11 cellular contexts compared by ENCODE assay signal in genomic region chrX:21947671-21948070, GRCh38. TPM values are rescaled to one million over a fixed set of nuclear protein-coding genes. Genes with fewer than 3 reads are reported as not detected.
DNase-seq lines count a peak whose midpoint lies in the region; TF ChIP-seq lines count a peak whose summit lies in the region.
"Had no signal": no experiment of that assay in that cellular context is flagged by ENCODE, and none has a peak within 500 bp of the region (broad histone marks: within the 10 kb centered on the region; RNA-seq: fewer than 3 reads in every experiment).

No MANE protein-coding gene starts in this region.

- H3K9ac ChIP-seq in Loucy (ENCODE audit: low read depth, low read length, poor library complexity, severe bottlenecking), result no peak overlapping the region

- H3K79me2 ChIP-seq in Loucy (ENCODE audit: insufficient read depth, low read length) (peaks cover 86% of the 10 kb centered on the region), osteoblast (ENCODE audit: insufficient read depth, low read length) (peaks cover 85% of the 10 kb centered on the region)

- POLR2A ChIA-PET in CD8-positive, alpha-beta memory T cell (lab: Charles Lee), result no interaction called here

- no peaks in the 10 kb centered on the region for H3K9me2 ChIP-seq in Loucy (replicated peaks; ENCODE audit: low read depth, low read length)

- no peak for DNase-seq in CD8-positive, alpha-beta memory T cell
- DNase-seq in epithelial cell of prostate (ENCODE audit: low read depth, low spot score) (no peak), osteoblast (ENCODE audit: insufficient read length, low spot score, missing footprints) (no peak), T-helper 9 cell (no peak), RPMI8226 (no peak)
- DNase-seq in activated naive CD4-positive, alpha-beta T cell treated with anti-CD3 and anti-CD28 coated beads, Interleukin-2, amount 10 ng/mL, durations not matched to agents 7 days and 5 days, result no peak
- DNase-seq: activated CD4-positive, alpha-beta T cell treated with anti-CD3 and anti-CD28 coated beads for 1 hour; activated effector memory CD4-positive, alpha-beta T cell treated with Interleukin-2 at 50 U/mL for 16 hours; GF-D8; MV-4-11 had no signal

- H3K27me3 ChIP-seq in CD8-positive, alpha-beta memory T cell (ENCODE audit: insufficient read depth, low read length, poor library complexity, severe bottlenecking), result no peaks in the 10 kb centered on the region
- H3K27me3 ChIP-seq in Loucy (ENCODE audit: insufficient read depth, low read length, poor library complexity, severe bottlenecking), result no peaks in the 10 kb centered on the region
- no peaks in the 10 kb centered on the region for H3K27me3 ChIP-seq in osteoblast (ENCODE audit: insufficient read depth, low read length)

- peaks cover 21% of the 10 kb centered on the region for H3K4me1 ChIP-seq in CD8-positive, alpha-beta memory T cell (ENCODE audit: insufficient read depth, low read length)
- H3K4me1 ChIP-seq in Loucy (ENCODE audit: insufficient read depth, low read length, poor library complexity, severe bottlenecking) (peaks cover 29% of the 10 kb centered on the region), osteoblast (ENCODE audit: insufficient read depth, low read length) (peaks cover 37% of the 10 kb centered on the region)

- H3K4me3 Mint-ChIP-seq in CD8-positive, alpha-beta memory T cell, result peak overlapping the region in 2 of 7 donors; percentile 18 to 64
- H3K4me3 Mint-ChIP-seq in activated naive CD4-positive, alpha-beta T cell treated with anti-CD3 and anti-CD28 coated beads, Interleukin-2, amount 10 ng/mL, durations not matched to agents 7 days and 5 days, result no peak overlapping the region

- H3K9me3 ChIP-seq in CD8-positive, alpha-beta memory T cell (ENCODE audit: low read length), result no peaks in the 10 kb centered on the region
- H3K9me3 ChIP-seq in Loucy (ENCODE audit: insufficient read depth, low read depth, low read length) (no peaks in the 10 kb centered on the region), osteoblast (ENCODE audit: low read depth, low read length) (no peaks in the 10 kb centered on the region)

- H3K36me3 ChIP-seq in CD8-positive, alpha-beta memory T cell (ENCODE audit: insufficient read depth, low read length), result no peaks in the 10 kb centered on the region
- H3K36me3 ChIP-seq in Loucy (ENCODE audit: insufficient read depth, low read length) (no peaks in the 10 kb centered on the region), osteoblast (ENCODE audit: insufficient read depth, low read length) (no peaks in the 10 kb centered on the region)

- H3K36me3 Mint-ChIP-seq in CD8-positive, alpha-beta memory T cell, result no peaks in the 10 kb centered on the region
- H3K36me3 Mint-ChIP-seq in activated naive CD4-positive, alpha-beta T cell treated with anti-CD3 and anti-CD28 coated beads, Interleukin-2, amount 10 ng/mL, durations not matched to agents 7 days and 5 days, result peaks cover 12% of the 10 kb centered on the region

- H3K4me3 ChIP-seq in CD8-positive, alpha-beta memory T cell (ENCODE audit: low read length), result no peak overlapping the region
- no peak overlapping the region for H3K4me3 ChIP-seq in Loucy (ENCODE audit: low read length, poor library complexity, severe bottlenecking)
- no peak overlapping the region for H3K4me3 ChIP-seq in osteoblast (ENCODE audit: insufficient read depth, low read length)

- H3K27ac Mint-ChIP-seq in CD8-positive, alpha-beta memory T cell, result peak overlapping the region in 6 of 8 donors; percentile 3 to 75 (median 21)
- no peak overlapping the region for H3K27ac Mint-ChIP-seq in activated naive CD4-positive, alpha-beta T cell treated with anti-CD3 and anti-CD28 coated beads, Interleukin-2, amount 10 ng/mL, durations not matched to agents 7 days and 5 days

- H3K4me2 ChIP-seq in Loucy (ENCODE audit: low read depth, low read length, poor library complexity, severe bottlenecking) (peak overlapping the region; percentile 54), osteoblast (ENCODE audit: insufficient read depth, low read length) (peak overlapping the region; percentile 54)

- no peak for TF ChIP-seq CTCF in Loucy (conservative IDR thresholded peaks at IDR 0.05; ENCODE audit: low read length)
- no peak for TF ChIP-seq CTCF in osteoblast (IDR thresholded peaks at IDR 0.05; ENCODE audit: extremely low read depth, low read depth, low read length)

- CTCF ChIA-PET in CD8-positive, alpha-beta memory T cell (lab: Charles Lee), result no interaction called here
- CTCF ChIA-PET in activated naive CD4-positive, alpha-beta T cell treated with anti-CD3 and anti-CD28 coated beads, Interleukin-2, amount 10 ng/mL, durations not matched to agents 7 days and 5 days (lab: Charles Lee), result no interaction called here

- H3F3A ChIP-seq in Loucy (ENCODE audit: low read depth), result no peaks in the 10 kb centered on the region

- H3K9me3 Mint-ChIP-seq in CD8-positive, alpha-beta memory T cell, result no peaks in the 10 kb centered on the region
- no peaks in the 10 kb centered on the region for H3K9me3 Mint-ChIP-seq in activated naive CD4-positive, alpha-beta T cell treated with anti-CD3 and anti-CD28 coated beads, Interleukin-2, amount 10 ng/mL, durations not matched to agents 7 days and 5 days

- no peak overlapping the region for H3K27ac ChIP-seq in CD8-positive, alpha-beta memory T cell (ENCODE audit: low read depth, low read length)
- peak overlapping the region; percentile 44 for H3K27ac ChIP-seq in epithelial cell of prostate
- peak overlapping the region; percentile 54 for H3K27ac ChIP-seq in osteoblast (ENCODE audit: low read depth, low read length)

- H2AFZ ChIP-seq in Loucy (ENCODE audit: low read length) (no peak overlapping the region), osteoblast (ENCODE audit: low read length) (no peak overlapping the region)

- H3K27me3 Mint-ChIP-seq in CD8-positive, alpha-beta memory T cell, result peaks cover 0 to 1% of the 10 kb centered on the region in 2 donors
- no peaks in the 10 kb centered on the region for H3K27me3 Mint-ChIP-seq in activated naive CD4-positive, alpha-beta T cell treated with anti-CD3 and anti-CD28 coated beads, Interleukin-2, amount 10 ng/mL, durations not matched to agents 7 days and 5 days

- H3K4me1 Mint-ChIP-seq in CD8-positive, alpha-beta memory T cell, result peaks cover 45 to 88% (median 65%) of the 10 kb centered on the region in 3 donors
- peaks cover 25% of the 10 kb centered on the region for H3K4me1 Mint-ChIP-seq in activated naive CD4-positive, alpha-beta T cell treated with anti-CD3 and anti-CD28 coated beads, Interleukin-2, amount 10 ng/mL, durations not matched to agents 7 days and 5 days

- peaks cover 37% of the 10 kb centered on the region for H4K20me1 ChIP-seq in Loucy (ENCODE audit: insufficient read depth, low read length, poor library complexity, severe bottlenecking)
- peaks cover 4% of the 10 kb centered on the region for H4K20me1 ChIP-seq in osteoblast (ENCODE audit: insufficient read depth, low read length)

RNA-seq across cellular contexts. Expression of gene SMS, which starts 7.2 kb away (rescaled TPM):
- total RNA-seq in CD8-positive, alpha-beta memory T cell, result 100 to 1,000 TPM; 131 to 134 TPM
- polyA plus RNA-seq in CD8-positive, alpha-beta memory T cell, result 69.3 TPM
- total RNA-seq in osteoblast, result 69.2 and 76.0 TPM in 2 replicates
